ENCODE assay signal across 8 cellular contexts in the genomic region with DNA sequence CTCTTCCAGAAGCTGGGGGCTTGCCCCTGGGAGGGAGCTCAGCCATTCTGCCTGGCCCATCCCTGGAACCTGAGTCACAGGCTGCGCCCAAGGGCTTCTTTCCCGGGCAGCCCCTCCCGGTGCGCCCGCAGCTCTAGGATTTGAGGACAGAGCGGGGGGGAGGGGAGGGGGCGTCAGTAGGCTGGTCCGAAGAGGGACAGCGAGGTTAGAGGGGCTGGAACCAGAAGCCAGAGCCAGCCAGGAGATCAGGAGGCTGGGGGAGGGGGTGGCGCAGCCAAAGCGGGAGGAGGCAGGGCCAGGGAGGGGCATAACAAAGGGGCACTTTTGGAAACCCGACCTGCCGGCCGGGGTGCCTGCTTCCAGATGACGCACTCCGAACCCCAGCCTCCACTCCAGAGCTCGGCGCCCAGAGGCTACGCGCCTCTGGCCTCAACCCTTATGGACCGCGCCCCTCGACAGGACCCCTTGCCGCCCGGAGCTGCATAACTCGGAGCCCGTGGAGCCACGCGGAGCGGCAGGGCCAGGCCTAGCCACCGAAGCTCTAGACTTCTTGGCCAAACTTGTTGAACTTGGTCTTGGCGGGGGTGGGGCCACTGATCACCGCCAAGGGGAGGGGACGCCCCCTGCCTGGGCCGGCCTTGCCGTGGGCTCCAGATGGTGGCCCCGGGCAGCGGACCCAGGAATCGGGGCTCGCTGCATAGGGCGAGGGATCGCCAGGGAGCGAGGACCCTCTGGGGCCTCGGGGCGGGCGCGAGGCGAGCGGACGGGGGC. TPM values are rescaled to one million over a fixed set of nuclear protein-coding genes. Genes with fewer than 3 reads are reported as not detected.
DNase-seq lines count a peak whose midpoint lies in the region; ATAC-seq, FAIRE-seq and TF ChIP-seq lines count a peak whose summit lies in the region.

No MANE protein-coding gene starts in this region.

- TF ChIP-seq CTCF in breast epithelium (IDR thresholded peaks at IDR 0.05), result no peak
- TF ChIP-seq CTCF in keratinocyte (optimal IDR thresholded peaks at IDR 0.05 in 1 of 3, IDR thresholded peaks at IDR 0.05 in 1 of 3, conservative IDR thresholded peaks at IDR 0.05 in 1 of 3; ENCODE audit: extremely low read depth in 1 of 3, insufficient read depth in 2 of 3, low read length in 3 of 3), result no peak

- peak overlapping the region; percentile 91 for H3K9ac ChIP-seq in keratinocyte (ENCODE audit: control insufficient read depth, extremely low read depth, insufficient read depth, low read length)

- intact Hi-C loops in breast epithelium (cut with DNase I; ENCODE audit: low total_unique reads), result loop anchor here (2.0 to 10.0 kb wide), 3 partner anchors 31 to 169 kb away; a partner anchor contains a TSS

- peak overlapping the region; percentile 99 for H3K4me2 ChIP-seq in keratinocyte (ENCODE audit: control insufficient read depth, extremely low read depth, insufficient read depth, low read depth, low read length)

- no peaks in the 10 kb centered on the region for H3K36me3 ChIP-seq in breast epithelium
- H3K36me3 ChIP-seq in keratinocyte (ENCODE audit: control insufficient read depth in 2 of 2, extremely low read depth in 1 of 2, insufficient read depth in 2 of 2, low read length in 2 of 2), result peaks cover 9 to 10% of the 10 kb centered on the region in 2 experiments

- H3K27ac ChIP-seq in breast epithelium (peak overlapping the region; percentile 89 to 91), keratinocyte (ENCODE audit: control insufficient read depth, insufficient read depth, low read length) (peak overlapping the region; percentile 82)

- no peaks in the 10 kb centered on the region for H4K20me1 ChIP-seq in keratinocyte (ENCODE audit: control insufficient read depth, extremely low read depth, insufficient read depth, low read length)

- dilution Hi-C loops in keratinocyte (cut with MboI; ENCODE audit: extremely low pct_ligation_motif_present, low sequenced_read_pairs), result no loop called here

- peak overlapping the region; percentile 73 for H2AFZ ChIP-seq in keratinocyte (ENCODE audit: control insufficient read depth, low read length)

- H3K4me1 ChIP-seq in breast epithelium (peaks cover 4 to 10% of the 10 kb centered on the region in 2 donors), keratinocyte (ENCODE audit: control insufficient read depth, extremely low read depth, insufficient read depth, low read length) (peaks cover 26% of the 10 kb centered on the region)

- FAIRE-seq in keratinocyte (lab: Jason Lieb, UNC), result no peak

- TF ChIP-seq POLR2A in breast epithelium (IDR thresholded peaks at IDR 0.05), result no peak

- ATAC-seq in stimulated activated naive CD8-positive, alpha-beta T cell treated with anti-CD3 and anti-CD28 coated beads, Interleukin-15, Interleukin-2, amounts not matched to agents 100 U/mL and 50 U/mL, for 24 hours, result peak; percentile 2
- ATAC-seq in activated CD4-positive, CD25-positive, alpha-beta regulatory T cell treated with anti-CD3 and anti-CD28 coated beads, Interleukin-2, amount 50 U/mL, for 24 hours, result no peak

- H3K9me1 ChIP-seq in keratinocyte (ENCODE audit: control insufficient read depth, extremely low read depth, insufficient read depth, low read length), result peaks cover 2% of the 10 kb centered on the region

- DNase-seq in DMS53 (lab: John Stamatoyannopoulos, UW) (peak; percentile 39), DMS53 treated with DMSO at 0.1 percent for 48 hours (lab: John Stamatoyannopoulos, UW; ENCODE audit: unreplicated experiment) (no peak), NCI-H128 (lab: John Stamatoyannopoulos, UW; ENCODE audit: unreplicated experiment) (peak; percentile 43), breast epithelium (ENCODE audit: low spot score in 2 of 2) (peak; percentile 62 to 73), keratinocyte (ENCODE audit: low read depth, low spot score) (peak; percentile 61), NCI-H1436 treated with DMSO at 0.1 percent for 48 hours (lab: John Stamatoyannopoulos, UW) (no peak)
- peak; percentile 31 for DNase-seq in stimulated activated naive CD8-positive, alpha-beta T cell treated with anti-CD3 and anti-CD28 coated beads, Interleukin-15, Interleukin-2, amounts not matched to agents 100 U/mL and 50 U/mL, for 24 hours

- H3K27me3 ChIP-seq in breast epithelium, result no peaks in the 10 kb centered on the region
- no peaks in the 10 kb centered on the region for H3K27me3 ChIP-seq in keratinocyte (ENCODE audit: control insufficient read depth, extremely low read depth, insufficient read depth, low read length)

- H3K9me3 ChIP-seq in breast epithelium (no peaks in the 10 kb centered on the region), keratinocyte (ENCODE audit: control insufficient read depth, low read depth, low read length) (no peaks in the 10 kb centered on the region)

- H3K79me2 ChIP-seq in keratinocyte (ENCODE audit: control insufficient read depth, insufficient read depth, low read length), result peaks cover 36% of the 10 kb centered on the region

- H3K4me3 ChIP-seq in breast epithelium (peak overlapping the region; percentile 61 to 95 (median 86)), keratinocyte (ENCODE audit: control insufficient read depth in 2 of 3, extremely low read depth in 1 of 3, insufficient read depth in 2 of 3, low read depth in 1 of 3, low read length in 3 of 3) (peak overlapping the region; percentile 66 to 89 (median 75))

RNA-seq across cellular contexts. Expression of a gene that starts 0.7 kb away (rescaled TPM):
- total RNA-seq in breast epithelium, result 10 to 100 TPM in 2 of 3 donors, 1 to 10 TPM in 1; 9.9 to 47.3 (median 33.1) TPM
- polyA plus RNA-seq in keratinocyte, result 28.1 to 32.9 TPM (median 32.6 TPM) in 3 replicates
- 15.0 TPM for polyA plus RNA-seq in keratinocyte (2011; ENCODE audit: low read depth)
- polyA plus RNA-seq in keratinocyte (2011; cell fraction: cytosol; rRNA removed), result 15.6 and 31.4 TPM in 2 replicates
- 22.3 and 30.1 TPM in 2 replicates for polyA plus RNA-seq in keratinocyte (2011; cell fraction: nucleus; rRNA removed)
- 28.0 and 53.4 TPM in 2 replicates for polyA plus RNA-seq in keratinocyte (2012; ENCODE audit: low replicate concordance)
- 15.2 to 37.6 TPM (median 20.1 TPM) in 3 replicates for polyA minus RNA-seq in keratinocyte
- polyA minus RNA-seq in keratinocyte (2011; cell fraction: cytosol; rRNA and poly(A)+ RNA removed), result 55.4 TPM
- 13.3 and 14.3 TPM in 2 replicates for polyA minus RNA-seq in keratinocyte (2011; cell fraction: nucleus; rRNA and poly(A)+ RNA removed)

RNA-seq across cellular contexts. Expression of a gene that starts 8.8 kb away (rescaled TPM):
- 100 to 1,000 TPM; 139 to 183 (median 175) TPM for total RNA-seq in breast epithelium
- polyA plus RNA-seq in keratinocyte, result 51.0 to 79.9 TPM (median 55.2 TPM) in 3 replicates
- polyA plus RNA-seq in keratinocyte (2011; ENCODE audit: low read depth), result 39.7 TPM
- polyA plus RNA-seq in keratinocyte (2011; cell fraction: cytosol; rRNA removed), result 35.1 and 48.3 TPM in 2 replicates
- polyA plus RNA-seq in keratinocyte (2011; cell fraction: nucleus; rRNA removed), result 118 and 129 TPM in 2 replicates
- polyA plus RNA-seq in keratinocyte (2012; ENCODE audit: low replicate concordance), result 55.3 and 67.5 TPM in 2 replicates
- polyA minus RNA-seq in keratinocyte, result 75.8 to 109 TPM (median 82.7 TPM) in 3 replicates
- polyA minus RNA-seq in keratinocyte (2011; cell fraction: cytosol; rRNA and poly(A)+ RNA removed), result 41.2 TPM
- 55.5 and 67.6 TPM in 2 replicates for polyA minus RNA-seq in keratinocyte (2011; cell fraction: nucleus; rRNA and poly(A)+ RNA removed)

RNA-seq across cellular contexts. Expression of a gene that starts 29.3 kb away (rescaled TPM):
- 10 to 100 TPM; 31.2 to 44.5 (median 39.3) TPM for total RNA-seq in breast epithelium
- 34.9 to 50.5 TPM (median 45.0 TPM) in 3 replicates for polyA plus RNA-seq in keratinocyte
- 19.0 TPM for polyA plus RNA-seq in keratinocyte (2011; ENCODE audit: low read depth)
- polyA plus RNA-seq in keratinocyte (2011; cell fraction: cytosol; rRNA removed), result 24.3 and 24.8 TPM in 2 replicates
- 60.4 and 68.2 TPM in 2 replicates for polyA plus RNA-seq in keratinocyte (2011; cell fraction: nucleus; rRNA removed)
- polyA plus RNA-seq in keratinocyte (2012; ENCODE audit: low replicate concordance), result 42.5 and 55.8 TPM in 2 replicates
- 22.4 to 33.0 TPM (median 23.0 TPM) in 3 replicates for polyA minus RNA-seq in keratinocyte
- 26.9 TPM for polyA minus RNA-seq in keratinocyte (2011; cell fraction: cytosol; rRNA and poly(A)+ RNA removed)
- polyA minus RNA-seq in keratinocyte (2011; cell fraction: nucleus; rRNA and poly(A)+ RNA removed), result 11.2 and 18.9 TPM in 2 replicates

Comparison
In these comparisons a context has a peak if more than half of its experiments do, and no peak if none do; other contexts are left out.
1. DNase-seq: peak in DMS53 (single experiment), NCI-H128 (single experiment), breast epithelium (2 of 2), keratinocyte (single experiment) and stimulated activated naive CD8-positive, alpha-beta T cell treated with anti-CD3 and anti-CD28 coated beads, Interleukin-15, Interleukin-2, amounts not matched to agents 100 U/mL and 50 U/mL, for 24 hours (single experiment); none in DMS53 treated with DMSO at 0.1 percent for 48 hours (single experiment) and NCI-H1436 treated with DMSO at 0.1 percent for 48 hours (single experiment).